Comparison of ENCODE assay signal across 12 cellular contexts in genomic region chr1:157770442-157771043, GRCh38. TPM values are rescaled to one million over a fixed set of nuclear protein-coding genes. Genes with fewer than 3 reads are reported as not detected.
DNase-seq lines count a peak whose midpoint lies in the region; ATAC-seq and TF ChIP-seq lines count a peak whose summit lies in the region.
"Had no signal": no experiment of that assay in that cellular context is flagged by ENCODE, and none has a peak within 500 bp of the region (broad histone marks: within the 10 kb centered on the region; RNA-seq: fewer than 3 reads in every experiment).

No MANE protein-coding gene starts in this region.

- H3K4me1 ChIP-seq in mesendoderm (ENCODE audit: control insufficient read depth, low read depth, low read length) = no peaks in the 10 kb centered on the region

- DNase-seq in DMS53 (lab: John Stamatoyannopoulos, UW) = peak; percentile 55
- peak; percentile 6 for DNase-seq in HK-2 (ENCODE audit: unreplicated experiment)
- no peak for DNase-seq in astrocyte of the spinal cord (ENCODE audit: low read depth, low spot score)
- peak; percentile 65 for DNase-seq in mesendoderm
- no peak for DNase-seq in activated naive CD8-positive, alpha-beta T cell treated with anti-CD3 and anti-CD28 coated beads for 36 hours
- DNase-seq in activated CD4-positive, alpha-beta T cell treated with anti-CD3 and anti-CD28 coated beads, Interleukin-2, amount 50 U/mL, for 4 hours = no peak
- no peak for DNase-seq in activated CD4-positive, alpha-beta T cell treated with anti-CD3 and anti-CD28 coated beads for 36 hours
- DNase-seq: activated T-cell treated with anti-CD3 and anti-CD28 coated beads, Interleukin-2, amount 50 U/mL, for 24 hours; NCI-H510A had no signal

- in situ Hi-C loops in astrocyte of the spinal cord (cut with HindIII; ENCODE audit: low sequenced_read_pairs) = no loop called here

- H4K8ac ChIP-seq in mesendoderm (ENCODE audit: low read depth, low read length) = no peak overlapping the region

- no peak overlapping the region for H3K27ac ChIP-seq in mesendoderm (ENCODE audit: low read depth, low read length)

- H2BK15ac ChIP-seq in mesendoderm (replicated peaks; ENCODE audit: low read depth) = no peak overlapping the region

- H3K79me2 ChIP-seq in mesendoderm (ENCODE audit: control insufficient read depth, insufficient read depth, low read length) = no peaks in the 10 kb centered on the region

- peak; percentile 18 for TF ChIP-seq CTCF in astrocyte of the spinal cord (IDR thresholded peaks at IDR 0.05; ENCODE audit: low read depth, low read length)

- CTCF ChIA-PET in activated CD4-positive, alpha-beta T cell treated with anti-CD3 and anti-CD28 coated beads for 36 hours (lab: Charles Lee) = interaction anchor here (1.5 kb wide), 1 partner anchor 191 kb away, joined by 6 read pairs; no protein-coding TSS in a partner anchor

- POLR2A ChIA-PET in activated CD4-positive, alpha-beta T cell treated with anti-CD3 and anti-CD28 coated beads for 36 hours (lab: Charles Lee) = no interaction called here

- H2AK5ac ChIP-seq in mesendoderm (ENCODE audit: low read length) = no peak overlapping the region

- no peaks in the 10 kb centered on the region for H3K36me3 ChIP-seq in mesendoderm (ENCODE audit: control insufficient read depth, insufficient read depth, low read length)

- no peak overlapping the region for H3K23ac ChIP-seq in mesendoderm (ENCODE audit: low read length)

- no peaks in the 10 kb centered on the region for H3K79me1 ChIP-seq in mesendoderm (ENCODE audit: low read length)

- H3K9ac ChIP-seq in mesendoderm (ENCODE audit: low read length) = no peak overlapping the region

- H3K4ac ChIP-seq in mesendoderm (ENCODE audit: low read depth, low read length) = no peak overlapping the region

- intact Hi-C loops in activated CD4-positive, alpha-beta T cell treated with anti-CD3 and anti-CD28 coated beads for 36 hours (cut with DNase I, micrococcal nuclease) = loop anchor here in 1 of 2 experiments (10.0 kb wide), 1 partner anchor 186 kb away; no protein-coding TSS in a partner anchor

- H3K9me3 Mint-ChIP-seq in activated naive CD8-positive, alpha-beta T cell treated with anti-CD3 and anti-CD28 coated beads for 36 hours = no peaks in the 10 kb centered on the region
- H3K9me3 Mint-ChIP-seq in activated CD4-positive, alpha-beta T cell treated with anti-CD3 and anti-CD28 coated beads for 36 hours (ENCODE audit: low read depth) = no peaks in the 10 kb centered on the region
- H3K9me3 Mint-ChIP-seq: activated T-cell treated with anti-CD3 and anti-CD28 coated beads, Interleukin-2, amount 50 U/mL, for 24 hours had no signal

- H3K4me1 Mint-ChIP-seq in activated naive CD8-positive, alpha-beta T cell treated with anti-CD3 and anti-CD28 coated beads for 36 hours = peaks cover 4% of the 10 kb centered on the region
- peaks cover 2% of the 10 kb centered on the region for H3K4me1 Mint-ChIP-seq in activated CD4-positive, alpha-beta T cell treated with anti-CD3 and anti-CD28 coated beads for 36 hours

- H3K56ac ChIP-seq in mesendoderm (ENCODE audit: low read length) = no peak overlapping the region

- H3K36me3 Mint-ChIP-seq in activated naive CD8-positive, alpha-beta T cell treated with anti-CD3 and anti-CD28 coated beads for 36 hours = no peaks in the 10 kb centered on the region
- no peaks in the 10 kb centered on the region for H3K36me3 Mint-ChIP-seq in activated CD4-positive, alpha-beta T cell treated with anti-CD3 and anti-CD28 coated beads for 36 hours (ENCODE audit: low read depth)

- peaks cover 5% of the 10 kb centered on the region for H3K27me3 Mint-ChIP-seq in activated naive CD8-positive, alpha-beta T cell treated with anti-CD3 and anti-CD28 coated beads for 36 hours
- H3K27me3 Mint-ChIP-seq in activated CD4-positive, alpha-beta T cell treated with anti-CD3 and anti-CD28 coated beads for 36 hours = peaks cover 12% of the 10 kb centered on the region

- no CpG with 5 or more reads among the region's 9 CpGs for WGBS in mesendoderm (ENCODE audit: extremely low coverage, insufficient coverage, low lambda C conversion rate)

- H3K4me3 Mint-ChIP-seq in activated naive CD8-positive, alpha-beta T cell treated with anti-CD3 and anti-CD28 coated beads for 36 hours = no peak overlapping the region
- no peak overlapping the region for H3K4me3 Mint-ChIP-seq in activated CD4-positive, alpha-beta T cell treated with anti-CD3 and anti-CD28 coated beads for 36 hours
- H3K4me3 Mint-ChIP-seq: activated T-cell treated with anti-CD3 and anti-CD28 coated beads, Interleukin-2, amount 50 U/mL, for 24 hours had no signal

- no peak overlapping the region for H3K4me2 ChIP-seq in mesendoderm (ENCODE audit: low read length)

- no peak for ATAC-seq in HG03039 (IDR thresholded peaks at IDR 0.05; ENCODE audit: unreplicated experiment)
- ATAC-seq in activated CD4-positive, alpha-beta T cell treated with anti-CD3 and anti-CD28 coated beads for 36 hours = no peak

- H3K27me3 ChIP-seq in mesendoderm (ENCODE audit: insufficient read depth, low read length, poor library complexity) = no peaks in the 10 kb centered on the region

- no peak overlapping the region for H3K27ac Mint-ChIP-seq in activated naive CD8-positive, alpha-beta T cell treated with anti-CD3 and anti-CD28 coated beads for 36 hours
- no peak overlapping the region for H3K27ac Mint-ChIP-seq in activated CD4-positive, alpha-beta T cell treated with anti-CD3 and anti-CD28 coated beads for 36 hours
- H3K27ac Mint-ChIP-seq: activated T-cell treated with anti-CD3 and anti-CD28 coated beads, Interleukin-2, amount 50 U/mL, for 24 hours had no signal

- H3K4me3 ChIP-seq in astrocyte of the spinal cord (ENCODE audit: low read depth, low read length) = no peak overlapping the region
- H3K4me3 ChIP-seq in mesendoderm (ENCODE audit: low read length) = no peak overlapping the region

- no peak overlapping the region for H2BK5ac ChIP-seq in mesendoderm (ENCODE audit: low read length)

- no peak overlapping the region for H2BK120ac ChIP-seq in mesendoderm (ENCODE audit: low read depth, low read length)

- no peak overlapping the region for H4K5ac ChIP-seq in mesendoderm (ENCODE audit: low read length)

- no peak overlapping the region for H3K18ac ChIP-seq in mesendoderm (ENCODE audit: low read length)

RNA-seq across cellular contexts. Expression of gene FCRL2, which starts 6.4 kb away (rescaled TPM):
- polyA plus RNA-seq in mesendoderm (2013, experiment 1 of 2) = not detected
- not detected for polyA plus RNA-seq in mesendoderm (2013, experiment 2 of 2)
- total RNA-seq in activated naive CD8-positive, alpha-beta T cell treated with anti-CD3 and anti-CD28 coated beads for 36 hours = under 1 TPM; 0.12 to 0.26 TPM
- total RNA-seq in activated CD4-positive, alpha-beta T cell treated with anti-CD3 and anti-CD28 coated beads for 36 hours = not detected
- total RNA-seq: frontal cortex; T-helper 2 cell treated with Interferon-gamma antibody and Interleukin-4, amounts not matched to agents 100 ng/mL and 5 ng/mL, for 36 hours had no signal

RNA-seq across cellular contexts. Expression of gene FCRL1, which starts 49.4 kb away (rescaled TPM):
- not detected for polyA plus RNA-seq in mesendoderm (2013, experiment 1 of 2)
- polyA plus RNA-seq in mesendoderm (2013, experiment 2 of 2) = not detected
- 1 to 10 TPM in 1 of 2 experiments, under 1 TPM in 1; 0.74 to 1.0 TPM for total RNA-seq in activated naive CD8-positive, alpha-beta T cell treated with anti-CD3 and anti-CD28 coated beads for 36 hours
- total RNA-seq in activated CD4-positive, alpha-beta T cell treated with anti-CD3 and anti-CD28 coated beads for 36 hours = not detected
- total RNA-seq: frontal cortex had no signal

Comparison
In these comparisons a context has a peak if more than half of its experiments do, and no peak if none do; other contexts are left out.
1. DNase-seq: peak in DMS53 (single experiment), HK-2 (single experiment) and mesendoderm (single experiment); none in astrocyte of the spinal cord (single experiment), activated naive CD8-positive, alpha-beta T cell treated with anti-CD3 and anti-CD28 coated beads for 36 hours (single experiment), activated CD4-positive, alpha-beta T cell treated with anti-CD3 and anti-CD28 coated beads, Interleukin-2, amount 50 U/mL, for 4 hours (0 of 2) and activated CD4-positive, alpha-beta T cell treated with anti-CD3 and anti-CD28 coated beads for 36 hours (single experiment).